ENCODE assay signal across 8 cellular contexts in genomic region chr5:14208071-14209021, GRCh38.
A peak's percentile ranks its signal among the peaks of the same experiment; 100 is the strongest.
DNase-seq lines count a peak whose midpoint lies in the region; ATAC-seq and TF ChIP-seq lines count a peak whose summit lies in the region.

No MANE protein-coding gene starts in this region.

- H3K9me2 ChIP-seq in DOHH2 (replicated peaks; ENCODE audit: control insufficient read depth, low read length) = no peaks in the 10 kb centered on the region

- H3K27ac ChIP-seq in DOHH2 (ENCODE audit: low read depth, low read length) (peak overlapping the region; percentile 42), brain microvascular endothelial cell (peak overlapping the region; percentile 92)

- H3K36me3 ChIP-seq in DOHH2 (ENCODE audit: control insufficient read depth, low read length) (no peaks in the 10 kb centered on the region), brain microvascular endothelial cell (replicated peaks) (no peaks in the 10 kb centered on the region)

- DNase-seq in brain microvascular endothelial cell (peak; percentile 79), osteocyte (ENCODE audit: extremely low spot score, unreplicated experiment) (no peak)
- DNase-seq in stimulated activated naive CD4-positive, alpha-beta T cell (lab: John Stamatoyannopoulos, UW) = no peak
- DNase-seq in stimulated activated CD4-positive, alpha-beta T cell treated with anti-CD3 and anti-CD28 coated beads, Interleukin-12 subunit alpha, Interleukin-12 subunit beta, amount 100 ng/mL, for 4 hours = no peak
- DNase-seq in stimulated activated CD8-positive, alpha-beta memory T cell treated with anti-CD3 and anti-CD28 coated beads, Interleukin-4, amount 100 ng/mL, for 48 hours = no peak

- H3K9me3 Mint-ChIP-seq in osteocyte (ENCODE audit: unreplicated experiment) = no peaks in the 10 kb centered on the region

- no peaks in the 10 kb centered on the region for H3K27me3 ChIP-seq in DOHH2 (ENCODE audit: control insufficient read depth, low read length)
- H3K27me3 ChIP-seq in brain microvascular endothelial cell (replicated peaks) = no peaks in the 10 kb centered on the region

- peak overlapping the region; percentile 80 for H3K27ac Mint-ChIP-seq in osteocyte (ENCODE audit: unreplicated experiment)

- no peak overlapping the region for H3K4me3 Mint-ChIP-seq in osteocyte (ENCODE audit: unreplicated experiment)

- H3K79me2 ChIP-seq in DOHH2 (ENCODE audit: control insufficient read depth, low read length) = peaks cover 90% of the 10 kb centered on the region

- 0 out of 2 replicates have a peak, but pooled peaks cover 10% of the 10 kb centered on the region for H4K20me1 ChIP-seq in DOHH2 (ENCODE audit: control insufficient read depth, insufficient read depth, low read depth, low read length)

- in situ Hi-C loops in brain microvascular endothelial cell (cut with HindIII; ENCODE audit: low pct_ligation_motif_present, low sequenced_read_pairs) = no loop called here

- H3K4me2 ChIP-seq in DOHH2 (ENCODE audit: low read length) = peak overlapping the region; percentile 55

- TF ChIP-seq CTCF in DOHH2 (IDR thresholded peaks at IDR 0.05; ENCODE audit: low read depth, low read length, poor library complexity, severe bottlenecking) (no peak), brain microvascular endothelial cell (IDR thresholded peaks at IDR 0.05; ENCODE audit: low read depth, low read length, missing control alignments) (no peak), osteocyte (IDR thresholded peaks at IDR 0.05) (no peak)

- ATAC-seq in GM19467 (IDR thresholded peaks at IDR 0.05; ENCODE audit: unreplicated experiment) (peak; percentile 51), HG03521 (IDR thresholded peaks at IDR 0.05; ENCODE audit: unreplicated experiment) (peak; percentile 43)

- H3F3A ChIP-seq in DOHH2 (ENCODE audit: control insufficient read depth, insufficient read depth) = peaks cover 5% of the 10 kb centered on the region

- no peaks in the 10 kb centered on the region for H3K36me3 Mint-ChIP-seq in osteocyte (ENCODE audit: unreplicated experiment)

- no peaks in the 10 kb centered on the region for H3K9me3 ChIP-seq in DOHH2 (ENCODE audit: control insufficient read depth, insufficient read depth, low read length)

- H3K4me1 ChIP-seq in DOHH2 (ENCODE audit: control insufficient read depth, low read length) = peaks cover 89% of the 10 kb centered on the region

- H3K4me1 Mint-ChIP-seq in osteocyte (ENCODE audit: unreplicated experiment) = peaks cover 70% of the 10 kb centered on the region

- peak overlapping the region; percentile 28 for H3K4me3 ChIP-seq in DOHH2 (ENCODE audit: low read length)
- no peak overlapping the region for H3K4me3 ChIP-seq in brain microvascular endothelial cell (ENCODE audit: low read depth, low read length)

- H3K27me3 Mint-ChIP-seq in osteocyte (ENCODE audit: unreplicated experiment) = no peaks in the 10 kb centered on the region
